1 cellular context compared by ENCODE assay signal in the genomic region with DNA sequence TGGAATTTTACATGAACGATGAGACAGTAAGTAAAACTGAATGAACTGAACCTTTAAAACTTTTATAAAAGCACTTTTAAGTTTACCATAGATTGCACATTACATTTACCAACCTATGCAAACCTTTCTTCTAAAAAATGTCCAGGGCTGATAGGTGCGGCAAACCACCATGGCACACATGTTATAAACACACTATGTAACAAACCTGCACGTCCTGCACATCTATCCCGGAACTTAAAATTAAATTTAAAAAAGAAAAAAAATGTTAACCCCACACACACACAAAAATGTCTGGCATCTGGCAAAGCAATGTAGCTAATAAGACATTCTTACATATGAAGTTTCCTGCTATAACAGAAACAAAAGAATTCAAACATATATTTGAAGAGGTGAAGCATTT.
TF ChIP-seq lines count a peak whose summit lies in the region.

No MANE protein-coding gene starts in this region.

TF ChIP-seq in HCT116, 20 proteins besides CTCF, POLR2A, EP300 and RAD21:
- TF ChIP-seq TCF7L2 (IDR thresholded peaks at IDR 0.05; ENCODE audit: borderline replicate concordance, extremely low read depth, insufficient read depth, insufficient read length) (no peak), ZBTB33 (IDR thresholded peaks at IDR 0.05; ENCODE audit: extremely low read depth, insufficient replicate concordance, low read length) (no peak), CEBPB (IDR thresholded peaks at IDR 0.05; ENCODE audit: low read depth) (no peak), ZFX (IDR thresholded peaks at IDR 0.05) (no peak), SRF (IDR thresholded peaks at IDR 0.05; ENCODE audit: low read depth) (no peak), SP1 (IDR thresholded peaks at IDR 0.05; ENCODE audit: low read depth) (no peak), EZH2 (IDR thresholded peaks at IDR 0.05) (no peak), POLR2AphosphoS5 (IDR thresholded peaks at IDR 0.05; ENCODE audit: low read depth, low read length) (no peak)
